Comparison of ENCODE assay signal across 13 cellular contexts in the genomic region with DNA sequence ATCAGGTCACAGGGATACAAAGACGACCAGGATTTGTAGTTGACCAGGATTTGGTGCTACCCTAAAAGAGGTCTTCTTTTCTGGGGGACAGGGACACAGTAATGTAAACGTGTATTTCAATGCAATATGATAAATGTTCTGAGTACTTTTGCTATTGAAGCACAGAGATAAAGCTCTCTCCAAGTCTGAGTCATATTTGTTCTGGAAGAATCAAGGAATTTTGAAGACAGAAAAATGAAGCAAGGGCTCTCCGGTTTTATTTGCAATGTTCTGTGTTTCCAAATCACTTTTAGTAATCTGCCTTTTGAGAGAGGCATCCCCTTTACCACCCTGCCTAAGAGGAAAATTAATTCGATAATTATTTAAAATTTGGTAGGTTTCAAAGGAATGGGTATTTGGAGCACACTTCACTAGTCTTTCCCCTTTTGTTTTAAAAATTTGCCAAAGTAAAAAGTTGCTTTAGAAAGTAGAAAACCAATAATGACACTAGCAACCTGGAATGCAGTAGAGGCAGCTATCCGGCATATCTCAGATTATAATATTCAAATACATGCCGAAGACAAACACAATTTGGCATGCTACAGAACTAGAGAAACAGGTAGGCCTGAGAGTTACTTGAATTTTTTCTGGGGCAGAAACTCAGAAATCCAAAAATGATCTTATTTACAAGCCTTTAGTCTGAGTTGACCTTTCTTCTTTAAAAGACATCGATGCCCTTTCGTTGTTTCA.
DNase-seq lines count a peak whose midpoint lies in the region; ATAC-seq and TF ChIP-seq lines count a peak whose summit lies in the region.
"Had no signal": no experiment of that assay in that cellular context is flagged by ENCODE, and none has a peak within 500 bp of the region (broad histone marks: within the 10 kb centered on the region; RNA-seq: fewer than 3 reads in every experiment).

No MANE protein-coding gene starts in this region.

- no peak for DNase-seq in right cardiac atrium
- no peak for DNase-seq in Right ventricle myocardium inferior (ENCODE audit: missing footprints)
- peak; percentile 41 for DNase-seq in astrocyte of the spinal cord (ENCODE audit: low read depth, low spot score)
- DNase-seq in kidney tubule cell (ENCODE audit: low spot score): peak; percentile 21
- DNase-seq in upper lobe of right lung: no peak
- DNase-seq in mucosa of gallbladder (ENCODE audit: low spot score): no peak
- DNase-seq in Ammon's horn (ENCODE audit: low spot score): no peak
- no peak for DNase-seq in stimulated activated naive CD8-positive, alpha-beta T cell treated with anti-CD3 and anti-CD28 coated beads, Interleukin-15, amount 100 ng/mL, for 72 hours

- peaks cover 8% of the 10 kb centered on the region for H3K27me3 Mint-ChIP-seq in stimulated activated naive CD8-positive, alpha-beta T cell treated with anti-CD3 and anti-CD28 coated beads, Interleukin-15, amount 100 ng/mL, for 72 hours

- ATAC-seq in right cardiac atrium (peak; percentile 29 to 40), Right ventricle myocardium inferior (no peak), upper lobe of right lung (peak; percentile 31)
- no peak for ATAC-seq in stimulated activated naive CD8-positive, alpha-beta T cell treated with anti-CD3 and anti-CD28 coated beads, Interleukin-15, amount 100 ng/mL, for 72 hours

- no peak for TF ChIP-seq CTCF in astrocyte of the spinal cord (IDR thresholded peaks at IDR 0.05; ENCODE audit: low read depth, low read length)
- TF ChIP-seq CTCF in upper lobe of right lung (IDR thresholded peaks at IDR 0.05): no peak

- peaks cover 11% of the 10 kb centered on the region for H3K4me1 Mint-ChIP-seq in stimulated activated naive CD8-positive, alpha-beta T cell treated with anti-CD3 and anti-CD28 coated beads, Interleukin-15, amount 100 ng/mL, for 72 hours
- H3K4me1 Mint-ChIP-seq: activated naive CD4-positive, alpha-beta T cell treated with anti-CD3 and anti-CD28 coated beads, Interleukin-2, amount 10 ng/mL, durations not matched to agents 7 days and 5 days; central memory CD8-positive, alpha-beta T cell; stimulated activated memory B cell treated with anti-CD40 and anti-IgM and Interleukin-4, amounts not matched to agents 10 μg/mL and 1 μg/mL and 100 μg/mL, for 72 hours had no signal

- H3K27me3 ChIP-seq in right cardiac atrium (ENCODE audit: control insufficient read depth, insufficient read depth) (no peaks in the 10 kb centered on the region), upper lobe of right lung (no peaks in the 10 kb centered on the region)
- H3K27me3 ChIP-seq: vagina had no signal

- H3K4me3 ChIP-seq in right cardiac atrium (ENCODE audit: low read length): no peak overlapping the region
- no peak overlapping the region for H3K4me3 ChIP-seq in astrocyte of the spinal cord (ENCODE audit: low read depth, low read length)
- peak overlapping the region; percentile 12 for H3K4me3 ChIP-seq in upper lobe of right lung
- H3K4me3 ChIP-seq: left ventricle myocardium inferior, vagina had no signal

- 62% methylated on average over 8 of the region's 8 CpGs for WGBS in right cardiac atrium

- no peaks in the 10 kb centered on the region for H3K36me3 ChIP-seq in upper lobe of right lung
- H3K36me3 ChIP-seq: left ventricle myocardium inferior, vagina had no signal

- no peak overlapping the region for H3K27ac ChIP-seq in right cardiac atrium (ENCODE audit: low read length)
- H3K27ac ChIP-seq in upper lobe of right lung: peak overlapping the region; percentile 24
- H3K27ac ChIP-seq: left ventricle myocardium inferior, vagina had no signal

- H3K9me3 Mint-ChIP-seq in stimulated activated naive CD8-positive, alpha-beta T cell treated with anti-CD3 and anti-CD28 coated beads, Interleukin-15, amount 100 ng/mL, for 72 hours: no peaks in the 10 kb centered on the region
- H3K9me3 Mint-ChIP-seq: activated naive CD4-positive, alpha-beta T cell treated with anti-CD3 and anti-CD28 coated beads, Interleukin-2, amount 10 ng/mL, durations not matched to agents 7 days and 5 days; central memory CD8-positive, alpha-beta T cell; stimulated activated memory B cell treated with anti-CD40 and anti-IgM and Interleukin-4, amounts not matched to agents 10 μg/mL and 1 μg/mL and 100 μg/mL, for 72 hours had no signal

- no peak overlapping the region for H3K4me3 Mint-ChIP-seq in stimulated activated naive CD8-positive, alpha-beta T cell treated with anti-CD3 and anti-CD28 coated beads, Interleukin-15, amount 100 ng/mL, for 72 hours
- H3K4me3 Mint-ChIP-seq: activated naive CD4-positive, alpha-beta T cell treated with anti-CD3 and anti-CD28 coated beads, Interleukin-2, amount 10 ng/mL, durations not matched to agents 7 days and 5 days; central memory CD8-positive, alpha-beta T cell; stimulated activated memory B cell treated with anti-CD40 and anti-IgM and Interleukin-4, amounts not matched to agents 10 μg/mL and 1 μg/mL and 100 μg/mL, for 72 hours had no signal

- intact Hi-C loops in right cardiac atrium (cut with DNase I): no loop called here
- intact Hi-C loops in Right ventricle myocardium inferior (cut with DNase I): no loop called here
- intact Hi-C loops in upper lobe of right lung (cut with DNase I): no loop called here

- in situ Hi-C loops in astrocyte of the spinal cord (cut with HindIII; ENCODE audit: low sequenced_read_pairs): no loop called here

- H3K9me3 ChIP-seq in right cardiac atrium (ENCODE audit: control insufficient read depth, low read length) (no peaks in the 10 kb centered on the region), upper lobe of right lung (no peaks in the 10 kb centered on the region)
- H3K9me3 ChIP-seq: left ventricle myocardium inferior, vagina had no signal

- H3K4me1 ChIP-seq in right cardiac atrium (ENCODE audit: control insufficient read depth, insufficient read depth, low read length) (no peaks in the 10 kb centered on the region), upper lobe of right lung (peaks cover 5% of the 10 kb centered on the region)
- H3K4me1 ChIP-seq: left ventricle myocardium inferior, vagina had no signal

- no peak overlapping the region for H3K27ac Mint-ChIP-seq in stimulated activated naive CD8-positive, alpha-beta T cell treated with anti-CD3 and anti-CD28 coated beads, Interleukin-15, amount 100 ng/mL, for 72 hours
- H3K27ac Mint-ChIP-seq: activated naive CD4-positive, alpha-beta T cell treated with anti-CD3 and anti-CD28 coated beads, Interleukin-2, amount 10 ng/mL, durations not matched to agents 7 days and 5 days; stimulated activated memory B cell treated with anti-CD40 and anti-IgM and Interleukin-4, amounts not matched to agents 10 μg/mL and 1 μg/mL and 100 μg/mL, for 72 hours had no signal

Comparison
In these comparisons a context has a peak if more than half of its experiments do, and no peak if none do; other contexts are left out.
1. ATAC-seq: peak in right cardiac atrium (2 of 2) and upper lobe of right lung (single experiment); none in Right ventricle myocardium inferior (single experiment) and stimulated activated naive CD8-positive, alpha-beta T cell treated with anti-CD3 and anti-CD28 coated beads, Interleukin-15, amount 100 ng/mL, for 72 hours (single experiment).
2. DNase-seq: peak in astrocyte of the spinal cord (single experiment) and kidney tubule cell (single experiment); none in right cardiac atrium (0 of 3), Right ventricle myocardium inferior (single experiment), upper lobe of right lung (single experiment), mucosa of gallbladder (single experiment), Ammon's horn (single experiment) and stimulated activated naive CD8-positive, alpha-beta T cell treated with anti-CD3 and anti-CD28 coated beads, Interleukin-15, amount 100 ng/mL, for 72 hours (0 of 2).